In the genomic region with DNA sequence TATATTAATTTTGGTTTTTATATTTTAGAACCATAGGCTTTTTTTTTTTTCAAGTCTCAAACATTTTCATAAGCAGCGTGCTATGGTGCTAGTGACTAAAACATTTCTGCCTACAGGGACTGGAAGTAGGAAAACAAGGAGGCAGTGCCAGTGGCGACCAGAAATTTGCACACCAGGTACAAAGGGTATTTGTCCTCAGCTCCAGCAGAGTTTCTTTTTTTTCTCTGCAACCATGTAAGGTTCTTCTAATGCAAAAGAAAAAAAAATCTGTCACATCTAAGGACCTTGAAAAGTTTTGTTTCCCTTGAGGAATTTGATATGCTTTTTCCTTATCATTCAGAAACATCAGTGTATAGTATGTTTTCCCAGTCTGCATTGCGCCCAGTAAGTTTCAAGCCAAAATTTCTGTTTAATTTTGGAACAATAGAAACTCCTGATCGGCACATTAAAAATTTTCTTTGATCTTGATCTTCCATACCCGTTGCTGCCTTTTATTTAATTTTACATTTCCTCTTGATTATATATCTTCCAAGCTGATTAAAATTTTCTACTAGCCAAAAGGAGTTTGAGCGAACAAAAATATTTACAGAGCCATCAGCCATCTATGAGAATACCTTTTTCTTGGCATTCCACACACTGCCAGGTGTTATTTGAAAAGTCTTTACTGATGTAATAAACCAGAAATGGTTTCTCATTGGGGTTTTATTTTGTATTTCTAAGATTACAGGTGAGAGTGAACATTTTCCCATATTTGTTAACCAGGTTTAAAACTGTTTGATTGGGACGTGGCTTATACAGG, we compare ENCODE assay signal across 8 cellular contexts. TPM values are rescaled to one million over a fixed set of nuclear protein-coding genes. Genes with fewer than 3 reads are reported as not detected.
DNase-seq lines count a peak whose midpoint lies in the region; ATAC-seq and TF ChIP-seq lines count a peak whose summit lies in the region.

No MANE protein-coding gene starts in this region.

- intact Hi-C loops in heart right ventricle (cut with DNase I) (no loop called here), Right ventricle myocardium superior (cut with DNase I) (no loop called here)

- DNase-seq in heart right ventricle (no peak), Right ventricle myocardium superior (no peak), lung (ENCODE audit: low spot score) (no peak), NCI-H128 (lab: John Stamatoyannopoulos, UW; ENCODE audit: unreplicated experiment) (no peak), NCI-H187 (lab: John Stamatoyannopoulos, UW) (no peak)
- DNase-seq in NK-92 treated with Interleukin-12 subunit alpha and Interleukin-12 subunit beta, amount 100 ng/mL, for 24 hours (lab: John Stamatoyannopoulos, UW) = no peak

- H3K27ac ChIP-seq in heart right ventricle (peak overlapping the region in 9 of 10 donors; percentile 68 to 93 (median 87)), angular gyrus (ENCODE audit: low read depth, low read length) (peak overlapping the region; percentile 79), lung (ENCODE audit: low read depth in 1 of 2, low read length in 1 of 2) (peak overlapping the region; percentile 78 to 87), urinary bladder (ENCODE audit: low read depth) (peak overlapping the region; percentile 16)

- H3K27me3 ChIP-seq in heart right ventricle = no peaks in the 10 kb centered on the region
- H3K27me3 ChIP-seq in lung (ENCODE audit: control insufficient read depth, insufficient read depth) = no peaks in the 10 kb centered on the region

- no peak for ATAC-seq in heart right ventricle
- ATAC-seq in Right ventricle myocardium superior (ENCODE audit: poor library complexity) = no peak
- ATAC-seq in lung (ENCODE audit: insufficient read depth, low FRiP score) = no peak

- H3K9me3 ChIP-seq in heart right ventricle (no peaks in the 10 kb centered on the region), lung (ENCODE audit: control insufficient read depth in 2 of 2, insufficient read depth in 1 of 2, low read length in 1 of 2) (no peaks in the 10 kb centered on the region)

- no peaks in the 10 kb centered on the region for H3K36me3 ChIP-seq in heart right ventricle
- no peaks in the 10 kb centered on the region for H3K36me3 ChIP-seq in lung (ENCODE audit: control insufficient read depth in 2 of 2, insufficient read depth in 2 of 2, low read length in 2 of 2)
- no peaks in the 10 kb centered on the region for H3K36me3 ChIP-seq in urinary bladder (ENCODE audit: insufficient read depth)

- no peak for TF ChIP-seq CTCF in heart right ventricle (IDR thresholded peaks at IDR 0.05)
- TF ChIP-seq CTCF in lung (IDR thresholded peaks at IDR 0.05; ENCODE audit: control extremely low read depth, extremely low read depth) = no peak

- H3K4me3 ChIP-seq in heart right ventricle (peak overlapping the region in 9 of 10 donors; percentile 70 to 98 (median 90)), lung (no peak overlapping the region), urinary bladder (ENCODE audit: low read depth, low read length) (peak overlapping the region; percentile 98)

- WGBS in heart right ventricle, 2 donors = 69% methylated on average over 7 of the region's 7 CpGs
- 43 to 64% methylated on average over 7 of the region's 7 CpGs for WGBS in lung, 2 donors
- WGBS in urinary bladder = 64% methylated on average over 7 of the region's 7 CpGs

- H3K4me1 ChIP-seq in heart right ventricle (peaks cover 0 to 34% (median 26%) of the 10 kb centered on the region in 9 donors), lung (ENCODE audit: control insufficient read depth in 2 of 2, insufficient read depth in 2 of 2, low read length in 2 of 2) (peaks cover 0 to 1% of the 10 kb centered on the region in 2 donors), urinary bladder (ENCODE audit: insufficient read depth) (no peaks in the 10 kb centered on the region)

RNA-seq across cellular contexts. Expression of gene KLHDC10, which starts 1.0 kb away (rescaled TPM):
- 10 to 100 TPM; 23.4 to 33.7 (median 28.6) TPM for total RNA-seq in heart right ventricle
- 10 to 100 TPM in 1 of 2 donors, 1 to 10 TPM in 1; 9.1 to 10.2 TPM for polyA plus RNA-seq in heart right ventricle
- total RNA-seq in Right ventricle myocardium superior = 24.1 TPM
- total RNA-seq in lung = 10 to 100 TPM; 37.4 to 56.9 TPM
- 10 to 100 TPM; 10.4 to 12.8 TPM for polyA plus RNA-seq in lung
- 51.7 TPM for total RNA-seq in urinary bladder
- polyA plus RNA-seq in urinary bladder = 16.5 TPM

RNA-seq across cellular contexts. Expression of gene ZC3HC1, which starts 18.2 kb away (rescaled TPM):
- total RNA-seq in heart right ventricle = 10 to 100 TPM; 16.3 to 20.8 (median 17.8) TPM
- polyA plus RNA-seq in heart right ventricle = 10 to 100 TPM; 14.5 to 22.8 TPM
- 15.7 TPM for total RNA-seq in Right ventricle myocardium superior
- total RNA-seq in lung = 10 to 100 TPM; 11.8 to 13.2 TPM
- 10 to 100 TPM in 1 of 2 donors, 1 to 10 TPM in 1; 10.0 to 11.6 TPM for polyA plus RNA-seq in lung
- total RNA-seq in urinary bladder = 14.6 TPM
- 12.5 TPM for polyA plus RNA-seq in urinary bladder

Comparison
In these comparisons a context has a peak if more than half of its experiments do, and no peak if none do; other contexts are left out.
1. H3K27ac ChIP-seq: peak in every context shown above with its lines; median percentile 87 in heart right ventricle; 82 in lung; 79 in angular gyrus; 16 in urinary bladder.